ENCODE assay signal across 8 cellular contexts in genomic region chr5:14190194-14191164, GRCh38. TPM values are rescaled to one million over a fixed set of nuclear protein-coding genes. Genes with fewer than 3 reads are reported as not detected.
DNase-seq lines count a peak whose midpoint lies in the region; ATAC-seq and TF ChIP-seq lines count a peak whose summit lies in the region.

No MANE protein-coding gene starts in this region.

- in situ Hi-C loops in astrocyte of the cerebellum (cut with HindIII; ENCODE audit: low sequenced_read_pairs) = loop anchor here (10.0 kb wide), 1 partner anchor 46 kb away; the partner anchor contains the start of gene TRIO

- intact Hi-C loops in upper lobe of right lung (cut with DNase I) = no loop called here

- TF ChIP-seq CTCF in astrocyte of the cerebellum (IDR thresholded peaks at IDR 0.05; ENCODE audit: low read depth, low read length, missing control alignments) = no peak
- no peak for TF ChIP-seq CTCF in upper lobe of right lung (IDR thresholded peaks at IDR 0.05)

- no peak overlapping the region for H3K4me3 Mint-ChIP-seq in activated naive CD8-positive, alpha-beta T cell treated with anti-CD3 and anti-CD28 coated beads, Interleukin-2, amount 50 U/mL, for 24 hours

- no peaks in the 10 kb centered on the region for H3K9me3 ChIP-seq in upper lobe of right lung

- H3K36me3 ChIP-seq in upper lobe of right lung = no peaks in the 10 kb centered on the region

- H3K4me3 ChIP-seq in astrocyte of the cerebellum (ENCODE audit: low read depth, low read length) (peak overlapping the region; percentile 11), upper lobe of right lung (no peak overlapping the region)

- H3K27ac ChIP-seq in upper lobe of right lung = peak overlapping the region; percentile 32

- peaks cover 43% of the 10 kb centered on the region for H3K4me1 ChIP-seq in upper lobe of right lung

- no peaks in the 10 kb centered on the region for H3K4me1 Mint-ChIP-seq in activated naive CD8-positive, alpha-beta T cell treated with anti-CD3 and anti-CD28 coated beads, Interleukin-2, amount 50 U/mL, for 24 hours

- no peaks in the 10 kb centered on the region for H3K27me3 ChIP-seq in upper lobe of right lung

- no peak overlapping the region for H3K27ac Mint-ChIP-seq in activated naive CD8-positive, alpha-beta T cell treated with anti-CD3 and anti-CD28 coated beads, Interleukin-2, amount 50 U/mL, for 24 hours

- ATAC-seq in upper lobe of right lung (peak; percentile 66), GM21367 (IDR thresholded peaks at IDR 0.05; ENCODE audit: unreplicated experiment) (no peak)
- no peak for ATAC-seq in activated naive CD8-positive, alpha-beta T cell treated with anti-CD3 and anti-CD28 coated beads, Interleukin-2, amount 50 U/mL, for 24 hours

- no peaks in the 10 kb centered on the region for H3K36me3 Mint-ChIP-seq in activated naive CD8-positive, alpha-beta T cell treated with anti-CD3 and anti-CD28 coated beads, Interleukin-2, amount 50 U/mL, for 24 hours (ENCODE audit: low read depth)

- H3K9me3 Mint-ChIP-seq in activated naive CD8-positive, alpha-beta T cell treated with anti-CD3 and anti-CD28 coated beads, Interleukin-2, amount 50 U/mL, for 24 hours = no peaks in the 10 kb centered on the region

- DNase-seq in NCI-H2196 (lab: John Stamatoyannopoulos, UW; ENCODE audit: unreplicated experiment) (peak; percentile 31), NCI-H2196 treated with DMSO at 0.1 percent for 48 hours (lab: John Stamatoyannopoulos, UW; ENCODE audit: unreplicated experiment) (no peak), astrocyte of the cerebellum (ENCODE audit: low read depth) (peak; percentile 90), kidney tubule cell (ENCODE audit: low spot score) (peak; percentile 98), upper lobe of right lung (no peak), NCI-H1092 treated with DMSO at 0.1 percent for 48 hours (lab: John Stamatoyannopoulos, UW) (no peak)
- no peak for DNase-seq in activated naive CD8-positive, alpha-beta T cell treated with anti-CD3 and anti-CD28 coated beads, Interleukin-2, amount 50 U/mL, for 24 hours

- peaks cover 4% of the 10 kb centered on the region for H3K27me3 Mint-ChIP-seq in activated naive CD8-positive, alpha-beta T cell treated with anti-CD3 and anti-CD28 coated beads, Interleukin-2, amount 50 U/mL, for 24 hours

RNA-seq across cellular contexts. Expression of gene TRIO, which starts 47.3 kb away (rescaled TPM):
- total RNA-seq in upper lobe of right lung = 148 TPM

Comparison
In these comparisons a context has a peak if more than half of its experiments do, and no peak if none do; other contexts are left out.
1. DNase-seq: peak in NCI-H2196 (single experiment), astrocyte of the cerebellum (single experiment) and kidney tubule cell (single experiment); none in NCI-H2196 treated with DMSO at 0.1 percent for 48 hours (single experiment), upper lobe of right lung (single experiment), NCI-H1092 treated with DMSO at 0.1 percent for 48 hours (single experiment) and activated naive CD8-positive, alpha-beta T cell treated with anti-CD3 and anti-CD28 coated beads, Interleukin-2, amount 50 U/mL, for 24 hours (single experiment).